In genomic region chr19:12938054-12938535, GRCh38 we compare ENCODE assay signal across 8 cellular contexts. TPM values are rescaled to one million over a fixed set of nuclear protein-coding genes. Genes with fewer than 3 reads are reported as not detected.
DNase-seq lines count a peak whose midpoint lies in the region; ATAC-seq and TF ChIP-seq lines count a peak whose summit lies in the region.

No MANE protein-coding gene starts in this region.

- H3K27ac ChIP-seq in layer of hippocampus (ENCODE audit: low read depth, low read length): peak overlapping the region; percentile 86

- no peak for TF ChIP-seq CTCF in BJ (IDR thresholded peaks at IDR 0.05; ENCODE audit: insufficient read depth, low read depth, low read length)

- DNase-seq in BJ (ENCODE audit: low read depth) (peak; percentile 94), NCI-H69 (lab: John Stamatoyannopoulos, UW) (peak; percentile 100), cortex of kidney (lab: John Stamatoyannopoulos, UW) (peak; percentile 38)
- peak; percentile 99 for DNase-seq in activated CD4-positive, alpha-beta T cell treated with anti-CD3 and anti-CD28 coated beads, Interleukin-2, amount 50 U/mL, for 1 hour
- peak; percentile 92 to 99 (median 96) for DNase-seq in stimulated activated CD4-positive, alpha-beta T cell treated with anti-CD3 and anti-CD28 coated beads, Interleukin-1b, Interleukin-23, amount 100 ng/mL, for 24 hours (ENCODE audit: low read depth in 4 of 4, low spot score in 1 of 4)

- CTCF ChIA-PET in BJ (lab: Yijun Ruan, JAX): interaction anchor here (1.3 kb wide), 1 partner anchor 27 kb away, joined by 8 read pairs; no protein-coding TSS in a partner anchor

- peak overlapping the region; percentile 92 for H3K4me3 ChIP-seq in BJ (ENCODE audit: low read depth, low read length)

- H3K36me3 ChIP-seq in BJ (ENCODE audit: control insufficient read depth, insufficient read depth, low read length): peaks cover 19% of the 10 kb centered on the region

- POLR2A ChIA-PET in BJ (lab: Charles Lee): interaction anchor here (0.6 kb wide), 1 partner anchor 116 kb away, joined by 3 read pairs; no protein-coding TSS in a partner anchor

- ATAC-seq in GM19397 (IDR thresholded peaks at IDR 0.05; ENCODE audit: unreplicated experiment): peak; percentile 83
- ATAC-seq in HG03558 (IDR thresholded peaks at IDR 0.05; ENCODE audit: extremely low read depth, unreplicated experiment): peak; percentile 55

- no peaks in the 10 kb centered on the region for H3K27me3 ChIP-seq in BJ (ENCODE audit: control insufficient read depth, insufficient read depth, low read length)
- no peaks in the 10 kb centered on the region for H3K27me3 ChIP-seq in layer of hippocampus (ENCODE audit: control insufficient read depth, insufficient read depth, low read length)

RNA-seq across cellular contexts. Expression of gene CALR, which starts 0.3 kb away (rescaled TPM):
- polyA plus RNA-seq in BJ (2011; rRNA removed): 1,647 and 1,829 TPM in 2 replicates
- polyA minus RNA-seq in BJ (2011; rRNA and poly(A)+ RNA removed): 1,087 and 1,794 TPM in 2 replicates

RNA-seq across cellular contexts. Expression of gene FARSA, which starts 4.6 kb away (rescaled TPM):
- polyA plus RNA-seq in BJ (2011; rRNA removed): 15.5 and 33.6 TPM in 2 replicates
- 28.6 and 29.3 TPM in 2 replicates for polyA minus RNA-seq in BJ (2011; rRNA and poly(A)+ RNA removed)

RNA-seq across cellular contexts. Expression of gene RAD23A, which starts 7.6 kb away (rescaled TPM):
- 49.2 and 75.1 TPM in 2 replicates for polyA plus RNA-seq in BJ (2011; rRNA removed)
- 55.8 and 63.1 TPM in 2 replicates for polyA minus RNA-seq in BJ (2011; rRNA and poly(A)+ RNA removed)

RNA-seq across cellular contexts. Expression of gene GADD45GIP1, which starts 18.9 kb away (rescaled TPM):
- 45.0 and 45.5 TPM in 2 replicates for polyA plus RNA-seq in BJ (2011; rRNA removed)
- 4.6 and 6.2 TPM in 2 replicates for polyA minus RNA-seq in BJ (2011; rRNA and poly(A)+ RNA removed)

RNA-seq across cellular contexts. Expression of gene SYCE2, which starts 19.0 kb away (rescaled TPM):
- 0.29 and 0.43 TPM in 2 replicates for polyA plus RNA-seq in BJ (2011; rRNA removed)
- 0.24 TPM in 1 of 2 replicates, not detected in the other for polyA minus RNA-seq in BJ (2011; rRNA and poly(A)+ RNA removed)

Comparison
In these comparisons a context has a peak if more than half of its experiments do, and no peak if none do; other contexts are left out.
1. Peak in every context shown above with its lines: DNase-seq, ATAC-seq, H3K4me3 ChIP-seq and H3K27ac ChIP-seq.
2. DNase-seq: peak in every context shown above with its lines; median percentile 100 in NCI-H69; 99 in activated CD4-positive, alpha-beta T cell treated with anti-CD3 and anti-CD28 coated beads, Interleukin-2, amount 50 U/mL, for 1 hour; 96 in stimulated activated CD4-positive, alpha-beta T cell treated with anti-CD3 and anti-CD28 coated beads, Interleukin-1b, Interleukin-23, amount 100 ng/mL, for 24 hours; 94 in BJ; 38 in cortex of kidney.